Comparison of ENCODE assay signal across 18 cellular contexts in the genomic region with DNA sequence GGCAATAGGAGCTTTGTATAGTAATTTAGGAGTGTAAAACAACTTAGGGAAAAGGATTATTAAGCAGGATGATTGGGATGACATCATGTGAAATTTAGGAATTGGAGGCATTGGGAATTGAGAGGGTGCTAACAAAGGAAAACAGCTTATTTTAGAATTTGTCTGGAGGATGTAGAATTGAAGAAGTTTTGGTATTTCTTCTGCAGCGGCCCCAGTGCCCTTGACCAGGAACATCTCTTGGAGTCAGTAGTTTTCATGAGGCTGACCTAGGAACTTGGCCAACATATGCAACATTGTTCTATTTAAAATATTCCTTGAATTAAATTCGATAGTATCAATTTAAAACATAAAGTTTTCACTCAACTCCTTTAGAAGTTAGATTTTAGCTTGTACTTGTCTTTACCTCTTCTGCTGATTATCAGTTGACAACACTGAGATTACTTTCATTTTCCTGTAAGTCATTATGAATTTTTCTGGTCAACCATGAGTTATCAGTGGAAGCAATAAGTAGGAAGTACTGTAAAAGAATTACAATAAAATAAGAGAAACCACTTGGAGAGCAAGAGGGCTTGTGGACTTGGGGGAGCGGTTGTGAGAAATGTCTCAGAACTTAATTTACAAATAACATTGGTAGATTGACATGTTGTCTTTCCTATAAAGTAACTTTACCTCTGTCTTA. TPM values are rescaled to one million over a fixed set of nuclear protein-coding genes. Genes with fewer than 3 reads are reported as not detected.
A peak's percentile ranks its signal among the peaks of the same experiment; 100 is the strongest.
DNase-seq lines count a peak whose midpoint lies in the region; ATAC-seq and TF ChIP-seq lines count a peak whose summit lies in the region.
"Had no signal": no experiment of that assay in that cellular context is flagged by ENCODE, and none has a peak within 500 bp of the region (broad histone marks: within the 10 kb centered on the region; RNA-seq: fewer than 3 reads in every experiment).

No MANE protein-coding gene starts in this region.

- TF ChIP-seq POLR2A in esophagus muscularis mucosa (IDR thresholded peaks at IDR 0.05; ENCODE audit: low read depth) = no peak
- TF ChIP-seq POLR2A in vagina (IDR thresholded peaks at IDR 0.05) = no peak

- H3K36me3 ChIP-seq in esophagus muscularis mucosa = peaks cover 0 to 5% (median 0%) of the 10 kb centered on the region in 4 donors
- H3K36me3 ChIP-seq in vagina = no peaks in the 10 kb centered on the region
- H3K36me3 ChIP-seq: prostate gland had no signal

- no peak for DNase-seq in activated CD4-positive, alpha-beta T cell treated with anti-CD3 and anti-CD28 coated beads, Interleukin-2, amount 10 ng/mL, durations not matched to agents 7 days and 5 days
- no peak for DNase-seq in activated CD4-positive, alpha-beta T cell treated with anti-CD3 and anti-CD28 coated beads, Interleukin-2, amount 50 U/mL, for 1 hour
- no peak for DNase-seq in T-helper 17 cell
- no peak for DNase-seq in progenitor cell of endocrine pancreas (ENCODE audit: low spot score, unreplicated experiment)
- DNase-seq in esophagus muscularis mucosa (ENCODE audit: extremely low spot score) = no peak
- no peak for DNase-seq in vagina (ENCODE audit: extremely low spot score in 2 of 2)
- DNase-seq: activated CD8-positive, alpha-beta memory T cell treated with anti-CD3 and anti-CD28 coated beads, Interleukin-2, amount 50 U/mL, for 4 hours; aorta; Caco-2; esophagus squamous epithelium; left colon; NCI-H1694 treated with DMSO at 0.1 percent for 48 hours; NCI-H510A; SJCRH30; stimulated activated CD4-positive, alpha-beta T cell treated with anti-CD3 and anti-CD28 coated beads, Interleukin-12 subunit alpha, Interleukin-12 subunit beta, amount 100 ng/mL, for 4 hours had no signal

- no peaks in the 10 kb centered on the region for H3K9me3 Mint-ChIP-seq in activated CD4-positive, alpha-beta T cell treated with anti-CD3 and anti-CD28 coated beads, Interleukin-2, amount 10 ng/mL, durations not matched to agents 7 days and 5 days
- H3K9me3 Mint-ChIP-seq in dendritic cell treated with granulocyte-macrophage colony-stimulating factor and Interleukin-4, amounts not matched to agents 40 ng/mL and 50 ng/mL, for 4 days = no peaks in the 10 kb centered on the region
- no peaks in the 10 kb centered on the region for H3K9me3 Mint-ChIP-seq in progenitor cell of endocrine pancreas (ENCODE audit: low read depth)

- H3K4me1 ChIP-seq in esophagus muscularis mucosa (peaks cover 54 to 92% (median 80%) of the 10 kb centered on the region in 4 donors), vagina (peaks cover 72% of the 10 kb centered on the region)
- H3K4me1 ChIP-seq: Caco-2, SJCRH30 had no signal

- H3K4me3 Mint-ChIP-seq in activated CD4-positive, alpha-beta T cell treated with anti-CD3 and anti-CD28 coated beads, Interleukin-2, amount 10 ng/mL, durations not matched to agents 7 days and 5 days = peak overlapping the region; percentile 11
- H3K4me3 Mint-ChIP-seq in T-helper 17 cell = peak overlapping the region; percentile 71
- no peak overlapping the region for H3K4me3 Mint-ChIP-seq in dendritic cell treated with granulocyte-macrophage colony-stimulating factor and Interleukin-4, amounts not matched to agents 40 ng/mL and 50 ng/mL, for 4 days
- no peak overlapping the region for H3K4me3 Mint-ChIP-seq in progenitor cell of endocrine pancreas (ENCODE audit: low read depth)

- H3K9me3 ChIP-seq in T-helper 17 cell (ENCODE audit: control insufficient read depth, low read length, poor library complexity, severe bottlenecking) = no peaks in the 10 kb centered on the region
- no peaks in the 10 kb centered on the region for H3K9me3 ChIP-seq in esophagus muscularis mucosa
- H3K9me3 ChIP-seq in vagina = no peaks in the 10 kb centered on the region
- H3K9me3 ChIP-seq: esophagus squamous epithelium, prostate gland had no signal

- H3K27ac Mint-ChIP-seq in activated CD4-positive, alpha-beta T cell treated with anti-CD3 and anti-CD28 coated beads, Interleukin-2, amount 10 ng/mL, durations not matched to agents 7 days and 5 days = peak overlapping the region; percentile 33
- H3K27ac Mint-ChIP-seq in T-helper 17 cell = no peak overlapping the region
- H3K27ac Mint-ChIP-seq in dendritic cell treated with granulocyte-macrophage colony-stimulating factor and Interleukin-4, amounts not matched to agents 40 ng/mL and 50 ng/mL, for 4 days = peak overlapping the region; percentile 46
- H3K27ac Mint-ChIP-seq in progenitor cell of endocrine pancreas = peak overlapping the region; percentile 16

- 91% methylated on average over 3 of the region's 3 CpGs for WGBS in esophagus muscularis mucosa

- intact Hi-C loops in dendritic cell treated with granulocyte-macrophage colony-stimulating factor and Interleukin-4, amounts not matched to agents 40 ng/mL and 50 ng/mL, for 4 days (cut with micrococcal nuclease) = no loop called here
- intact Hi-C loops in esophagus muscularis mucosa (cut with DNase I) = no loop called here
- intact Hi-C loops in vagina (cut with DNase I) = no loop called here

- no peaks in the 10 kb centered on the region for H3K27me3 Mint-ChIP-seq in activated CD4-positive, alpha-beta T cell treated with anti-CD3 and anti-CD28 coated beads, Interleukin-2, amount 10 ng/mL, durations not matched to agents 7 days and 5 days
- H3K27me3 Mint-ChIP-seq in T-helper 17 cell = no peaks in the 10 kb centered on the region
- no peaks in the 10 kb centered on the region for H3K27me3 Mint-ChIP-seq in dendritic cell treated with granulocyte-macrophage colony-stimulating factor and Interleukin-4, amounts not matched to agents 40 ng/mL and 50 ng/mL, for 4 days
- no peaks in the 10 kb centered on the region for H3K27me3 Mint-ChIP-seq in progenitor cell of endocrine pancreas

- TF ChIP-seq CTCF in progenitor cell of endocrine pancreas (IDR thresholded peaks at IDR 0.05; ENCODE audit: unreplicated experiment) (no peak), esophagus muscularis mucosa (IDR thresholded peaks at IDR 0.05) (no peak), vagina (IDR thresholded peaks at IDR 0.05) (no peak)

- CTCF ChIA-PET in activated CD4-positive, alpha-beta T cell treated with anti-CD3 and anti-CD28 coated beads, Interleukin-2, amount 10 ng/mL, durations not matched to agents 7 days and 5 days (lab: Charles Lee) = no interaction called here

- TF ChIP-seq EP300 in esophagus muscularis mucosa (IDR thresholded peaks at IDR 0.05) = no peak

- POLR2A ChIA-PET in activated CD4-positive, alpha-beta T cell treated with anti-CD3 and anti-CD28 coated beads, Interleukin-2, amount 10 ng/mL, durations not matched to agents 7 days and 5 days (lab: Charles Lee) = no interaction called here

- no peak for ATAC-seq in T-helper 17 cell
- no peak for ATAC-seq in HG02763 (IDR thresholded peaks at IDR 0.05; ENCODE audit: unreplicated experiment)
- ATAC-seq: left colon had no signal

- peaks cover 38% of the 10 kb centered on the region for H3K36me3 Mint-ChIP-seq in activated CD4-positive, alpha-beta T cell treated with anti-CD3 and anti-CD28 coated beads, Interleukin-2, amount 10 ng/mL, durations not matched to agents 7 days and 5 days (ENCODE audit: low read depth)
- H3K36me3 Mint-ChIP-seq in T-helper 17 cell (ENCODE audit: low read depth) = peaks cover 8% of the 10 kb centered on the region
- H3K36me3 Mint-ChIP-seq in dendritic cell treated with granulocyte-macrophage colony-stimulating factor and Interleukin-4, amounts not matched to agents 40 ng/mL and 50 ng/mL, for 4 days (ENCODE audit: low read depth) = peaks cover 34% of the 10 kb centered on the region
- H3K36me3 Mint-ChIP-seq in progenitor cell of endocrine pancreas (ENCODE audit: insufficient read depth) = peaks cover 3% of the 10 kb centered on the region

- peaks cover 56% of the 10 kb centered on the region for H3K4me1 Mint-ChIP-seq in activated CD4-positive, alpha-beta T cell treated with anti-CD3 and anti-CD28 coated beads, Interleukin-2, amount 10 ng/mL, durations not matched to agents 7 days and 5 days
- H3K4me1 Mint-ChIP-seq in T-helper 17 cell = peaks cover 52% of the 10 kb centered on the region
- H3K4me1 Mint-ChIP-seq in dendritic cell treated with granulocyte-macrophage colony-stimulating factor and Interleukin-4, amounts not matched to agents 40 ng/mL and 50 ng/mL, for 4 days (ENCODE audit: low read depth) = peaks cover 41% of the 10 kb centered on the region
- H3K4me1 Mint-ChIP-seq in progenitor cell of endocrine pancreas (ENCODE audit: low read depth) = peaks cover 14% of the 10 kb centered on the region

- no peaks in the 10 kb centered on the region for H3K27me3 ChIP-seq in esophagus muscularis mucosa
- H3K27me3 ChIP-seq in vagina = no peaks in the 10 kb centered on the region
- H3K27me3 ChIP-seq: esophagus squamous epithelium, SJCRH30 had no signal

- H3K4me3 ChIP-seq in esophagus muscularis mucosa (no peak overlapping the region), vagina (no peak overlapping the region)
- H3K4me3 ChIP-seq: esophagus squamous epithelium, prostate gland, SJCRH30 had no signal

- H3K27ac ChIP-seq in esophagus muscularis mucosa (replicated peaks in 1 of 4) (no peak overlapping the region), vagina (no peak overlapping the region)
- H3K27ac ChIP-seq: esophagus squamous epithelium, prostate gland, SJCRH30 had no signal

RNA-seq across cellular contexts. Expression of a gene that starts 52.8 kb away (rescaled TPM):
- total RNA-seq in activated CD4-positive, alpha-beta T cell treated with anti-CD3 and anti-CD28 coated beads, Interleukin-2, amount 10 ng/mL, durations not matched to agents 7 days and 5 days = 100 to 1,000 TPM in 1 of 2 experiments, 10 to 100 TPM in 1; 85.6 to 108 TPM
- total RNA-seq in T-helper 17 cell (100 to 1,000 TPM; 123 to 149 TPM), progenitor cell of endocrine pancreas (83.5 and 90.3 TPM in 2 replicates), esophagus muscularis mucosa (100 to 1,000 TPM in 1 of 4 donors, 10 to 100 TPM in 3; 81.8 to 108 (median 87.4) TPM), vagina (78.1 TPM)

Comparison
In these comparisons a context has a peak if more than half of its experiments do, and no peak if none do; other contexts are left out.
1. H3K4me3 Mint-ChIP-seq: peak in activated CD4-positive, alpha-beta T cell treated with anti-CD3 and anti-CD28 coated beads, Interleukin-2, amount 10 ng/mL, durations not matched to agents 7 days and 5 days (single experiment) and T-helper 17 cell (single experiment); none in dendritic cell treated with granulocyte-macrophage colony-stimulating factor and Interleukin-4, amounts not matched to agents 40 ng/mL and 50 ng/mL, for 4 days (single experiment) and progenitor cell of endocrine pancreas (single experiment).